In the genomic region with DNA sequence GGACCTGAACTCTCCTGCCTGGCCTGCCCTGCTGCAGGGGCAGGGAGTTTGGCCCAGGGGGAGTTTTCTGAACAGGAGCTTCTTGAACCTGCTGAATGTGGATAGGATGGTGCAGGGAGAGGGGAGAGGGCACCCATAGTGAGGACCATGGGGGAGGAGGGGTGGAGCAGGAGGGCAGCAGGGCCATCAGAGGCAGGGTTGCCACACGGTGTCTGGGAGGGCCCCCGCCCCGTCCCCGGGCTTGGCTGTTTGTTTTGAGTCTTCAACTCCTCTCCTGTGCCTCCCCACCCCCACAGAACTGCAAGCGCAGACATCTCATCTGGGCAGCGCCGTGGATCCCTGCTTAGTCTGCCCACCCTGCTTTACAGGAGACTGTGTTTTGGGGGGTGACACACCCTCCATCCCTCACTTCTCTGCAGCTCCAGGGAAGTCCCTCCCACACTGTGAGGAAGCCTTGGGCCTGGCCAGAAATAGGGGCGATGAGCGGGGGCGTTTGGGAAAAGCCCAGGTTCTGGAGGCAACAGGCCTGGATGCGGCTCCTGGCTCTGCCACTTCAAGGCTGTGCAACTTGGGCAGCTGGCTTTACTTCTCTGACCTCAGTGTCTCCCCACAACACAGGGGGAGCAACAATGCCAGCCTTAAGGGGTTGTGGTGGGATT, we compare ENCODE assay signal across 13 cellular contexts. TPM values are rescaled to one million over a fixed set of nuclear protein-coding genes. Genes with fewer than 3 reads are reported as not detected.
"Had no signal": no experiment of that assay in that cellular context is flagged by ENCODE, and none has a peak within 500 bp of the region (broad histone marks: within the 10 kb centered on the region; RNA-seq: fewer than 3 reads in every experiment).

No MANE protein-coding gene starts in this region.

- H3K9me3 ChIP-seq: esophagus squamous epithelium, heart right ventricle, thyroid gland had no signal

- DNase-seq: activated CD4-positive, alpha-beta T cell treated with anti-CD3 and anti-CD28 coated beads, Interleukin-2, amount 50 U/mL, for 4 hours; activated naive CD8-positive, alpha-beta T cell treated with anti-CD3 and anti-CD28 coated beads for 36 hours; amniotic stem cell; effector memory CD8-positive, alpha-beta T cell; esophagus squamous epithelium; heart right ventricle; mesenchymal stem cell; occipital lobe; stimulated activated naive CD4-positive, alpha-beta T cell treated with Interleukin-2 at 50 U/mL for 16 hours; T-helper 2 cell; thyroid gland had no signal

- H3K36me3 Mint-ChIP-seq: activated naive CD8-positive, alpha-beta T cell treated with anti-CD3 and anti-CD28 coated beads for 36 hours; naive thymus-derived CD8-positive, alpha-beta T cell had no signal

- ATAC-seq: effector memory CD8-positive, alpha-beta T cell; naive thymus-derived CD8-positive, alpha-beta T cell had no signal

- H3K4me3 Mint-ChIP-seq: activated naive CD8-positive, alpha-beta T cell treated with anti-CD3 and anti-CD28 coated beads for 36 hours; effector memory CD8-positive, alpha-beta T cell; naive thymus-derived CD8-positive, alpha-beta T cell had no signal

- H3K27me3 Mint-ChIP-seq: activated naive CD8-positive, alpha-beta T cell treated with anti-CD3 and anti-CD28 coated beads for 36 hours had no signal

- H3K27ac ChIP-seq: cardiac muscle cell had no signal

- H3K36me3 ChIP-seq: cardiac muscle cell, esophagus squamous epithelium, heart right ventricle, thyroid gland had no signal

- H3K9me3 Mint-ChIP-seq: activated naive CD8-positive, alpha-beta T cell treated with anti-CD3 and anti-CD28 coated beads for 36 hours; effector memory CD8-positive, alpha-beta T cell; naive thymus-derived CD8-positive, alpha-beta T cell had no signal

- H3K4me3 ChIP-seq: cardiac muscle cell, esophagus squamous epithelium, heart right ventricle, thyroid gland had no signal

- H3K27me3 ChIP-seq: cardiac muscle cell, esophagus squamous epithelium, thyroid gland had no signal

RNA-seq across cellular contexts. Expression of a gene that starts 14.4 kb away (rescaled TPM):
- polyA plus RNA-seq: naive thymus-derived CD8-positive, alpha-beta T cell had no signal
